Comparison of ENCODE assay signal across 8 cellular contexts in the genomic region with DNA sequence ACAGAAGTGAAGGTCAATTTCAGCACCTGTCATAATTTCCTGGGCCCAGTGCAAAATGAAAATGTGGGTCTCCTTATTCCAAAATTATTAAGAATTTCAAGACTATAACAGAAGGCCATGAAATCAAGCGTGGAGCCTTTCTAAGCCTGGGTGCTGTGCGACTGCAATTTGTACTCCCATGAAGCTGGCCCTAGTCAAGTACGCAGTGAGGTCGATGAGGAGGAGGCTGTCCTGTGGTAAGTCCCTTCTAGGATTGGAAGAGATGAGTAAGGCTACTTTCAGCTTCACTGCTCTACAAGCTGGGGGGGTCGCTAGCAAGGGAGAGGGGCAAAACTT. TPM values are rescaled to one million over a fixed set of nuclear protein-coding genes. Genes with fewer than 3 reads are reported as not detected.
A peak's percentile ranks its signal among the peaks of the same experiment; 100 is the strongest.
DNase-seq lines count a peak whose midpoint lies in the region; ATAC-seq, FAIRE-seq and TF ChIP-seq lines count a peak whose summit lies in the region.

No MANE protein-coding gene starts in this region.

- ATAC-seq in HG02678 (IDR thresholded peaks at IDR 0.05; ENCODE audit: unreplicated experiment): peak; percentile 13
- ATAC-seq in activated naive CD8-positive, alpha-beta T cell treated with anti-CD3 and anti-CD28 coated beads, Interleukin-2, amount 50 U/mL, for 24 hours: peak; percentile 76

- no peaks in the 10 kb centered on the region for H3K9me3 ChIP-seq in kidney (ENCODE audit: control insufficient read depth in 1 of 2, low read length in 2 of 2)

- H3K9ac ChIP-seq in kidney (ENCODE audit: low read length in 2 of 2): peak overlapping the region; percentile 83 to 89

- H3K36me3 Mint-ChIP-seq in activated naive CD8-positive, alpha-beta T cell treated with anti-CD3 and anti-CD28 coated beads, Interleukin-2, amount 50 U/mL, for 24 hours (ENCODE audit: low read depth): peaks cover 32% of the 10 kb centered on the region

- no peaks in the 10 kb centered on the region for H3K9me3 Mint-ChIP-seq in activated naive CD8-positive, alpha-beta T cell treated with anti-CD3 and anti-CD28 coated beads, Interleukin-2, amount 50 U/mL, for 24 hours

- no peaks in the 10 kb centered on the region for H3K27me3 Mint-ChIP-seq in activated naive CD8-positive, alpha-beta T cell treated with anti-CD3 and anti-CD28 coated beads, Interleukin-2, amount 50 U/mL, for 24 hours

- peak overlapping the region; percentile 46 for H3K4me3 ChIP-seq in AG09309 (ENCODE audit: control insufficient read depth, low read depth, low read length)
- H3K4me3 ChIP-seq in kidney (ENCODE audit: low read length in 2 of 2): peak overlapping the region; percentile 82

- no peak for DNase-seq in AG09309 (ENCODE audit: low read depth)
- no peak for DNase-seq in activated naive CD8-positive, alpha-beta T cell treated with anti-CD3 and anti-CD28 coated beads, Interleukin-2, amount 50 U/mL, for 24 hours
- no peak for DNase-seq in kidney
- DNase-seq in pons (ENCODE audit: low spot score): no peak
- DNase-seq in activated CD4-positive, alpha-beta T cell treated with anti-CD3 and anti-CD28 coated beads, Interleukin-2, amount 50 U/mL, for 1 hour: no peak
- no peak for DNase-seq in NOMO-1 treated with dmso at 0.1 percent for 144 hours (lab: John Stamatoyannopoulos, UW; ENCODE audit: unreplicated experiment)

- H3K4me1 Mint-ChIP-seq in activated naive CD8-positive, alpha-beta T cell treated with anti-CD3 and anti-CD28 coated beads, Interleukin-2, amount 50 U/mL, for 24 hours: peaks cover 37% of the 10 kb centered on the region

- TF ChIP-seq CTCF in AG09309 (IDR thresholded peaks at IDR 0.05; ENCODE audit: control insufficient read depth, insufficient read depth, low read depth, low read length, missing control alignments): no peak
- no peak for TF ChIP-seq CTCF in kidney (IDR thresholded peaks at IDR 0.05; ENCODE audit: borderline replicate concordance, extremely low read depth, insufficient read depth)

- peak overlapping the region; percentile 97 for H3K27ac Mint-ChIP-seq in activated naive CD8-positive, alpha-beta T cell treated with anti-CD3 and anti-CD28 coated beads, Interleukin-2, amount 50 U/mL, for 24 hours

- peak overlapping the region; percentile 94 for H3K4me3 Mint-ChIP-seq in activated naive CD8-positive, alpha-beta T cell treated with anti-CD3 and anti-CD28 coated beads, Interleukin-2, amount 50 U/mL, for 24 hours

- H3K27ac ChIP-seq in kidney (ENCODE audit: low read depth in 2 of 2, low read length in 2 of 2): peak overlapping the region; percentile 97 to 99
- H3K27ac ChIP-seq in temporal lobe (ENCODE audit: low read depth, low read length): peak overlapping the region; percentile 99

- peaks cover 4 to 6% of the 10 kb centered on the region in 2 donors for H3K36me3 ChIP-seq in kidney (ENCODE audit: control insufficient read depth in 1 of 2, insufficient read depth in 2 of 2, low read length in 2 of 2)

- H3K4me1 ChIP-seq in kidney (ENCODE audit: control insufficient read depth in 1 of 2, insufficient read depth in 1 of 2, low read depth in 1 of 2, low read length in 2 of 2): peaks cover 9 to 14% of the 10 kb centered on the region in 2 donors

- intact Hi-C loops in kidney (cut with DNase I): no loop called here

- FAIRE-seq in kidney (lab: Jason Lieb, UNC): no peak

RNA-seq across cellular contexts. Expression of a gene that starts 0.4 kb away (rescaled TPM):
- total RNA-seq in kidney: 61.5 TPM
- 112 TPM for polyA plus RNA-seq in kidney (ENCODE audit: insufficient read depth, low read depth, low replicate concordance)
- total RNA-seq in temporal lobe: 19.4 TPM

RNA-seq across cellular contexts. Expression of a gene that starts 7.3 kb away (rescaled TPM):
- 0.79 TPM for total RNA-seq in kidney
- 16.5 TPM for polyA plus RNA-seq in kidney (ENCODE audit: insufficient read depth, low read depth, low replicate concordance)
- not detected for total RNA-seq in temporal lobe

RNA-seq across cellular contexts. Expression of a gene that starts 20.8 kb away (rescaled TPM):
- total RNA-seq in kidney (15.8 TPM), temporal lobe (9.3 TPM)
- polyA plus RNA-seq in kidney (ENCODE audit: insufficient read depth, low read depth, low replicate concordance): 15.8 TPM

RNA-seq across cellular contexts. Expression of a gene that starts 31.0 kb away (rescaled TPM):
- total RNA-seq in kidney (28.8 TPM), temporal lobe (9.3 TPM)
- polyA plus RNA-seq in kidney (ENCODE audit: insufficient read depth, low read depth, low replicate concordance): 24.6 TPM

RNA-seq across cellular contexts. Expression of a gene that starts 39.2 kb away (rescaled TPM):
- 14.1 TPM for total RNA-seq in kidney
- 19.3 TPM for polyA plus RNA-seq in kidney (ENCODE audit: insufficient read depth, low read depth, low replicate concordance)
- not detected for total RNA-seq in temporal lobe
